13 cellular contexts compared by ENCODE assay signal in the genomic region with DNA sequence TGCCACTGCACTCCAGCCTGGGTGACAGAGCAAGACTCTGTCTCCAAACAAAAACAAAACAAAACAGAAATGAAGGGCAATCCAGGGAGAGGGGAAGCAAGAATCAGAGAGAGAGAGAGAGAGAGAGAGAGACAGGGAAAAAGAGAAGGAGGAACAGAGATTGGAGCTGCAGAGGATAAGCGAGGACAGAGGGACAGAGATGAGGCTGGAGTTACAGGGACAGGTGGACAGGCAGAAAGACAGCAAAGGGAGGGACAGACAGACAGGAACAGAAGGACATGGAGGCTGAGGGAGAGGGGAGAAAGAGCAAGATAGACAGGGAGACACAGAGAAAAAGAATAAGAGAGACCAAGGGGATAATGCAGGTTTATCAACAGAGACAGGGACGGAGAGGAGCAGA. TPM values are rescaled to one million over a fixed set of nuclear protein-coding genes. Genes with fewer than 3 reads are reported as not detected.
"Had no signal": no experiment of that assay in that cellular context is flagged by ENCODE, and none has a peak within 500 bp of the region (broad histone marks: within the 10 kb centered on the region; RNA-seq: fewer than 3 reads in every experiment).

No MANE protein-coding gene starts in this region.

- H3K9me3 Mint-ChIP-seq: activated naive CD4-positive, alpha-beta T cell treated with anti-CD3 and anti-CD28 coated beads, Interleukin-2, amount 50 U/mL, for 24 hours; neural crest cell; stimulated activated effector memory CD8-positive, alpha-beta T cell treated with anti-CD3 and anti-CD28 coated beads, Interleukin-12 subunit alpha, Interleukin-12 subunit beta, amount 100 ng/mL, for 72 hours had no signal

- ATAC-seq: activated CD4-positive, CD25-positive, alpha-beta regulatory T cell treated with anti-CD3 and anti-CD28 coated beads, Interleukin-2, amount 50 U/mL, for 24 hours; stimulated activated effector memory CD8-positive, alpha-beta T cell treated with anti-CD3 and anti-CD28 coated beads, Interleukin-12 subunit alpha, Interleukin-12 subunit beta, amount 100 ng/mL, for 72 hours had no signal

- H3K36me3 Mint-ChIP-seq: activated naive CD4-positive, alpha-beta T cell treated with anti-CD3 and anti-CD28 coated beads, Interleukin-2, amount 50 U/mL, for 24 hours; stimulated activated effector memory CD8-positive, alpha-beta T cell treated with anti-CD3 and anti-CD28 coated beads, Interleukin-12 subunit alpha, Interleukin-12 subunit beta, amount 100 ng/mL, for 72 hours had no signal

- H3K27ac ChIP-seq: skin epidermis, tibial nerve had no signal

- H3K36me3 ChIP-seq: tibial nerve had no signal

- H3K4me3 ChIP-seq: skin epidermis, tibial nerve had no signal

- H3K4me3 Mint-ChIP-seq: activated naive CD4-positive, alpha-beta T cell treated with anti-CD3 and anti-CD28 coated beads, Interleukin-2, amount 50 U/mL, for 24 hours; neural crest cell; stimulated activated effector memory CD8-positive, alpha-beta T cell treated with anti-CD3 and anti-CD28 coated beads, Interleukin-12 subunit alpha, Interleukin-12 subunit beta, amount 100 ng/mL, for 72 hours had no signal

- H3K27ac Mint-ChIP-seq: activated naive CD4-positive, alpha-beta T cell treated with anti-CD3 and anti-CD28 coated beads, Interleukin-2, amount 50 U/mL, for 24 hours; stimulated activated effector memory CD8-positive, alpha-beta T cell treated with anti-CD3 and anti-CD28 coated beads, Interleukin-12 subunit alpha, Interleukin-12 subunit beta, amount 100 ng/mL, for 72 hours had no signal

- H3K9me3 ChIP-seq: tibial nerve had no signal

- H3K4me1 ChIP-seq: tibial nerve had no signal

- DNase-seq: activated CD4-positive, alpha-beta T cell treated with anti-CD3 and anti-CD28 coated beads, Interleukin-2, amount 50 U/mL, for 4 hours; activated effector memory CD4-positive, alpha-beta T cell treated with Interleukin-2 at 50 U/mL for 16 hours; activated T-cell treated with anti-CD3 and anti-CD28 coated beads, Interleukin-2, amount 50 U/mL, for 1 hour; effector memory CD4-positive, alpha-beta T cell; mammary epithelial cell; T-helper 2 cell had no signal

RNA-seq across cellular contexts. Expression of gene CRX, which starts 1.3 kb away (rescaled TPM):
- total RNA-seq: epithelial cell of proximal tubule, mammary epithelial cell, neural crest cell, tibial nerve had no signal

RNA-seq across cellular contexts. Expression of gene TPRX1, which starts 16.1 kb away (rescaled TPM):
- total RNA-seq: epithelial cell of proximal tubule, mammary epithelial cell, neural crest cell, tibial nerve had no signal

RNA-seq across cellular contexts. Expression of gene TPRX2, which starts 38.6 kb away (rescaled TPM):
- total RNA-seq: epithelial cell of proximal tubule, mammary epithelial cell, neural crest cell, tibial nerve had no signal
